In genomic region chr2:230905448-230906430, GRCh38 we compare ENCODE assay signal across 10 cellular contexts. TPM values are rescaled to one million over a fixed set of nuclear protein-coding genes. Genes with fewer than 3 reads are reported as not detected.
DNase-seq lines count a peak whose midpoint lies in the region; ATAC-seq and TF ChIP-seq lines count a peak whose summit lies in the region.
"Had no signal": no experiment of that assay in that cellular context is flagged by ENCODE, and none has a peak within 500 bp of the region (broad histone marks: within the 10 kb centered on the region; RNA-seq: fewer than 3 reads in every experiment).

No MANE protein-coding gene starts in this region.

- H3K4me1 Mint-ChIP-seq in mesothelial cell of epicardium: peaks cover 7% of the 10 kb centered on the region

- DNase-seq in DMS79 treated with DMSO at 0.1 percent for 48 hours (lab: John Stamatoyannopoulos, UW): peak; percentile 29
- DNase-seq in activated CD4-positive, alpha-beta T cell treated with anti-CD3 and anti-CD28 coated beads for 1 hour: peak; percentile 84
- DNase-seq in central memory CD4-positive, alpha-beta T cell: peak; percentile 55
- DNase-seq in stimulated activated CD4-positive, alpha-beta T cell treated with anti-CD3 and anti-CD28 coated beads, Interleukin-1b, Interleukin-23, amount 100 ng/mL, for 24 hours (ENCODE audit: low read depth in 4 of 4, low spot score in 1 of 4): peak; percentile 67 to 87 (median 82)
- no peak for DNase-seq in GM13977 (ENCODE audit: low spot score)
- no peak for DNase-seq in mesothelial cell of epicardium (ENCODE audit: low spot score in 2 of 2, unreplicated experiment in 2 of 2)
- DNase-seq: KG1 had no signal

- no peaks in the 10 kb centered on the region for H3K9me3 Mint-ChIP-seq in mesothelial cell of epicardium
- H3K9me3 Mint-ChIP-seq: dendritic cell treated with granulocyte-macrophage colony-stimulating factor and Interleukin-4, amounts not matched to agents 40 ng/mL and 50 ng/mL, for 4 days had no signal

- H3K4me3 Mint-ChIP-seq in mesothelial cell of epicardium: no peak overlapping the region
- H3K4me3 Mint-ChIP-seq: dendritic cell treated with granulocyte-macrophage colony-stimulating factor and Interleukin-4, amounts not matched to agents 40 ng/mL and 50 ng/mL, for 4 days had no signal

- ATAC-seq in GM18909 (IDR thresholded peaks at IDR 0.05; ENCODE audit: poor library complexity, unreplicated experiment): no peak
- ATAC-seq in GM19467 (IDR thresholded peaks at IDR 0.05; ENCODE audit: unreplicated experiment): no peak

- no peak overlapping the region for H3K27ac Mint-ChIP-seq in mesothelial cell of epicardium
- H3K27ac Mint-ChIP-seq: dendritic cell treated with granulocyte-macrophage colony-stimulating factor and Interleukin-4, amounts not matched to agents 40 ng/mL and 50 ng/mL, for 4 days had no signal

- in situ Hi-C loops in GM13977 (cut with MboI; ENCODE audit: low pct_unique_long_range_greater_than_20kb, low sequenced_read_pairs, unreplicated experiment): loop anchor here (10.0 kb wide), 1 partner anchor 149 kb away; the partner anchor contains the start of gene PSMD1

- H3K36me3 Mint-ChIP-seq in mesothelial cell of epicardium: no peaks in the 10 kb centered on the region

- H3K27me3 Mint-ChIP-seq in mesothelial cell of epicardium (ENCODE audit: low read depth): peaks cover 20% of the 10 kb centered on the region

- TF ChIP-seq CTCF in GM13977 (IDR thresholded peaks at IDR 0.05; ENCODE audit: extremely low read depth, insufficient read depth, missing control alignments) (no peak), mesothelial cell of epicardium (IDR thresholded peaks at IDR 0.05; ENCODE audit: unreplicated experiment) (no peak)

RNA-seq across cellular contexts. Expression of gene GPR55, which starts 19.3 kb away (rescaled TPM):
- not detected in 3 replicates for total RNA-seq in mesothelial cell of epicardium

RNA-seq across cellular contexts. Expression of gene ITM2C, which starts 41.0 kb away (rescaled TPM):
- 269 to 275 TPM (median 270 TPM) in 3 replicates for total RNA-seq in mesothelial cell of epicardium

Comparison
In these comparisons a context has a peak if more than half of its experiments do, and no peak if none do; other contexts are left out.
1. DNase-seq: peak in DMS79 treated with DMSO at 0.1 percent for 48 hours (single experiment), activated CD4-positive, alpha-beta T cell treated with anti-CD3 and anti-CD28 coated beads for 1 hour (single experiment), central memory CD4-positive, alpha-beta T cell (single experiment) and stimulated activated CD4-positive, alpha-beta T cell treated with anti-CD3 and anti-CD28 coated beads, Interleukin-1b, Interleukin-23, amount 100 ng/mL, for 24 hours (4 of 4); none in GM13977 (single experiment) and mesothelial cell of epicardium (0 of 2).